ENCODE assay signal across 11 cellular contexts in genomic region chr6:170048615-170049256, GRCh38.
DNase-seq lines count a peak whose midpoint lies in the region; ATAC-seq, FAIRE-seq and TF ChIP-seq lines count a peak whose summit lies in the region.
"Had no signal": no experiment of that assay in that cellular context is flagged by ENCODE, and none has a peak within 500 bp of the region (broad histone marks: within the 10 kb centered on the region; RNA-seq: fewer than 3 reads in every experiment).

No MANE protein-coding gene starts in this region.

- no peak overlapping the region for H3K4me3 ChIP-seq in RWPE2 (ENCODE audit: severe bottlenecking)
- no peak overlapping the region for H3K4me3 ChIP-seq in pancreas
- no peak overlapping the region for H3K4me3 ChIP-seq in mesendoderm (ENCODE audit: low read length)

- no peak overlapping the region for H3K27ac ChIP-seq in RWPE2 (ENCODE audit: poor library complexity, severe bottlenecking)
- H3K27ac ChIP-seq in pancreas, result peak overlapping the region in 2 of 4 donors; percentile 41 to 52
- H3K27ac ChIP-seq in mesendoderm (ENCODE audit: low read depth, low read length), result no peak overlapping the region
- no peak overlapping the region for H3K27ac ChIP-seq in foreskin keratinocyte

- no peak overlapping the region for H3K23ac ChIP-seq in mesendoderm (ENCODE audit: low read length)

- intact Hi-C loops in Right ventricle myocardium inferior (cut with DNase I) (loop anchor here (5.0 kb wide), 1 partner anchor 81 kb away; no protein-coding TSS in a partner anchor), pancreas (cut with DNase I) (no loop called here)

- WGBS in pancreas, 2 donors, result 74 to 77% methylated on average over 16 of the region's 16 CpGs
- no CpG with 5 or more reads among the region's 16 CpGs for WGBS in mesendoderm (ENCODE audit: extremely low coverage, insufficient coverage, low lambda C conversion rate)

- H3K36me3 ChIP-seq in RWPE2 (ENCODE audit: low read depth) (no peaks in the 10 kb centered on the region), pancreas (no peaks in the 10 kb centered on the region), mesendoderm (ENCODE audit: control insufficient read depth, insufficient read depth, low read length) (no peaks in the 10 kb centered on the region)

- ATAC-seq in RWPE2 (ENCODE audit: low read depth) (no peak), Right ventricle myocardium inferior (no peak), pancreas (peak in 3 of 4 donors; percentile 9 to 73 (median 60)), GM18520 (IDR thresholded peaks at IDR 0.05; ENCODE audit: unreplicated experiment) (no peak), HG03159 (IDR thresholded peaks at IDR 0.05; ENCODE audit: unreplicated experiment) (no peak), foreskin keratinocyte (no peak)

- no peak for TF ChIP-seq CTCF in RWPE2 (IDR thresholded peaks at IDR 0.05; ENCODE audit: poor library complexity, severe bottlenecking)
- no peak for TF ChIP-seq CTCF in pancreas (IDR thresholded peaks at IDR 0.05)
- no peak for TF ChIP-seq CTCF in foreskin keratinocyte (conservative IDR thresholded peaks at IDR 0.05)

- H3K9ac ChIP-seq in mesendoderm (ENCODE audit: low read length), result no peak overlapping the region

- H2BK5ac ChIP-seq in mesendoderm (ENCODE audit: low read length), result no peak overlapping the region

- DNase-seq in CD1c-positive myeloid dendritic cell (ENCODE audit: extremely low spot score), result peak; percentile 76
- peak; percentile 30 for DNase-seq in RWPE2 (ENCODE audit: low spot score)
- peak; percentile 84 for DNase-seq in Right ventricle myocardium inferior (ENCODE audit: missing footprints)
- DNase-seq in pancreas, result peak in 2 of 6 donors; percentile 53
- no peak for DNase-seq in mesendoderm
- DNase-seq in foreskin keratinocyte, result no peak
- DNase-seq: activated naive CD4-positive, alpha-beta T cell treated with anti-CD3 and anti-CD28 coated beads, Interleukin-2, amount 10 ng/mL, durations not matched to agents 7 days and 5 days; Calu3; NCI-H1694 had no signal

- H3K4me1 ChIP-seq in RWPE2 (ENCODE audit: insufficient read depth, poor library complexity, severe bottlenecking) (no peaks in the 10 kb centered on the region), pancreas (no peaks in the 10 kb centered on the region), mesendoderm (ENCODE audit: control insufficient read depth, low read depth, low read length) (no peaks in the 10 kb centered on the region), foreskin keratinocyte (no peaks in the 10 kb centered on the region)

- no peak overlapping the region for H4K5ac ChIP-seq in mesendoderm (ENCODE audit: low read length)

- H3K4me2 ChIP-seq in mesendoderm (ENCODE audit: low read length), result no peak overlapping the region

- no peak overlapping the region for H3K56ac ChIP-seq in mesendoderm (ENCODE audit: low read length)

- no peaks in the 10 kb centered on the region for H3K79me1 ChIP-seq in mesendoderm (ENCODE audit: low read length)

- no peak overlapping the region for H2BK120ac ChIP-seq in mesendoderm (ENCODE audit: low read depth, low read length)

- no peak overlapping the region for H3K4ac ChIP-seq in mesendoderm (ENCODE audit: low read depth, low read length)

- no peak overlapping the region for H2AK5ac ChIP-seq in mesendoderm (ENCODE audit: low read length)

- H3K18ac ChIP-seq in mesendoderm (ENCODE audit: low read length), result no peak overlapping the region

- no peak overlapping the region for H2BK15ac ChIP-seq in mesendoderm (replicated peaks; ENCODE audit: low read depth)

- no peaks in the 10 kb centered on the region for H3K27me3 ChIP-seq in RWPE2 (ENCODE audit: insufficient read depth, poor library complexity, severe bottlenecking)
- H3K27me3 ChIP-seq in pancreas, result no peaks in the 10 kb centered on the region
- no peaks in the 10 kb centered on the region for H3K27me3 ChIP-seq in mesendoderm (ENCODE audit: insufficient read depth, low read length, poor library complexity)
- no peaks in the 10 kb centered on the region for H3K27me3 ChIP-seq in foreskin keratinocyte

- H4K8ac ChIP-seq in mesendoderm (ENCODE audit: low read depth, low read length), result no peak overlapping the region

- no peaks in the 10 kb centered on the region for H3K9me3 ChIP-seq in RWPE2 (ENCODE audit: severe bottlenecking)
- H3K9me3 ChIP-seq in pancreas, result no peaks in the 10 kb centered on the region

- H3K79me2 ChIP-seq in mesendoderm (ENCODE audit: control insufficient read depth, insufficient read depth, low read length), result no peaks in the 10 kb centered on the region

- FAIRE-seq in pancreas (lab: Jason Lieb, UNC), result no peak

Comparison
In these comparisons a context has a peak if more than half of its experiments do, and no peak if none do; other contexts are left out.
1. DNase-seq: peak in CD1c-positive myeloid dendritic cell (single experiment), RWPE2 (single experiment) and Right ventricle myocardium inferior (single experiment); none in mesendoderm (single experiment) and foreskin keratinocyte (0 of 2).
2. ATAC-seq: peak in pancreas (3 of 4); none in RWPE2 (single experiment), Right ventricle myocardium inferior (single experiment), GM18520 (single experiment), HG03159 (single experiment) and foreskin keratinocyte (single experiment).